ENCODE assay signal across 12 cellular contexts in the genomic region with DNA sequence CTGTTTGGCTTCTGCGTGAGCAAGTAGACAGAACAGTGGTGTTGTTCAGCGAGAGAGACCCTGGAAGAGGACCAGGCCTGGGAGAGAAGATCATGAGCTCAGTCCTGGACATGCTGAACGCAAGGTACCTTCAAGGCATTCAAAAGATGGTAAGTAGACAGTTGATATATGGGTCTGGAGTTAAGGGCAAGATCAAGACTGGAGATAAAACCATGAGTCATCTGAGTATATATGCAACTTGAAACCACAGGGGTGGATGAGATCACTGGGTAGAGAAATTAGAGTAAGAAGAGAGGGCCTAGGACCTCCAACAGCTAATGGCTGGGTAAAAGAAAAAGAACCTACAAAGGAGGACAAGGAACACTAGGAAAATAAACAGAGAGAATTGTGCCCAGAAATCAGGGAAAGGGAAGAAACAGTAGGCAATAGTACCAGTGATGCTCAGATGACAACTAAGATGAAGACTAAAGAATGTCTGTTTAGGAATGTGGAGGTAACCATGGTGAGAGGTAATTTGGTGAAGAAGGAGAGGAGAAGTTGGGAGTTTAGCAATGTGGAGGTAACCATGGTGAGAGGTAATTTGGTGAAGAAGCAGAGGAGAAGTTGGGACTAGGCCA.
DNase-seq lines count a peak whose midpoint lies in the region; ATAC-seq and TF ChIP-seq lines count a peak whose summit lies in the region.
"Had no signal": no experiment of that assay in that cellular context is flagged by ENCODE, and none has a peak within 500 bp of the region (broad histone marks: within the 10 kb centered on the region; RNA-seq: fewer than 3 reads in every experiment).

No MANE protein-coding gene starts in this region.

- no peak overlapping the region for H3K4me3 ChIP-seq in left lung
- H3K4me3 ChIP-seq: adrenal gland, vagina had no signal

- intact Hi-C loops in left lung (cut with DNase I), result no loop called here

- in situ Hi-C loops in Caki2 (cut with HindIII; ENCODE audit: low pct_unique_long_range_greater_than_20kb, low sequenced_read_pairs), result no loop called here

- H3K36me3 ChIP-seq in left lung, result no peaks in the 10 kb centered on the region
- H3K36me3 ChIP-seq: adrenal gland, vagina had no signal

- H3K9me3 ChIP-seq in left lung, result no peaks in the 10 kb centered on the region
- H3K9me3 ChIP-seq: adrenal gland, vagina had no signal

- H3K4me1 ChIP-seq in left lung, result no peaks in the 10 kb centered on the region
- H3K4me1 ChIP-seq: adrenal gland, vagina had no signal

- H3K27ac ChIP-seq in left lung, result no peak overlapping the region
- H3K27ac ChIP-seq: adrenal gland, vagina had no signal

- no peaks in the 10 kb centered on the region for H3K27me3 ChIP-seq in left lung
- H3K27me3 ChIP-seq: adrenal gland, vagina had no signal

- ATAC-seq in left lung, result peak; percentile 13
- ATAC-seq in HG02759 (IDR thresholded peaks at IDR 0.05; ENCODE audit: unreplicated experiment), result no peak
- ATAC-seq: left ventricle myocardium superior had no signal

- no peak for TF ChIP-seq CTCF in left lung (IDR thresholded peaks at IDR 0.05)

- DNase-seq in Caki2 (ENCODE audit: low read depth) (peak; percentile 66), LHCN-M2 (ENCODE audit: low read depth) (peak; percentile 66), astrocyte of the hippocampus (ENCODE audit: low read depth, low spot score) (peak; percentile 80), left lung (no peak), NAMALWA (ENCODE audit: low spot score) (no peak), cortex of kidney (lab: John Stamatoyannopoulos, UW) (no peak), SIG-M5 (lab: John Stamatoyannopoulos, UW) (no peak)
- DNase-seq: adrenal gland, left ventricle myocardium superior, posterior cingulate gyrus had no signal

Comparison
In these comparisons a context has a peak if more than half of its experiments do, and no peak if none do; other contexts are left out.
1. DNase-seq: peak in Caki2 (single experiment), LHCN-M2 (single experiment) and astrocyte of the hippocampus (single experiment); none in left lung (0 of 2), NAMALWA (single experiment), cortex of kidney (single experiment) and SIG-M5 (single experiment).